Comparison of ENCODE assay signal across 10 cellular contexts in genomic region chr6:135651964-135652755, GRCh38.
DNase-seq lines count a peak whose midpoint lies in the region; ATAC-seq and TF ChIP-seq lines count a peak whose summit lies in the region.
"Had no signal": no experiment of that assay in that cellular context is flagged by ENCODE, and none has a peak within 500 bp of the region (broad histone marks: within the 10 kb centered on the region; RNA-seq: fewer than 3 reads in every experiment).

No MANE protein-coding gene starts in this region.

- peak overlapping the region; percentile 34 for H3K4me2 ChIP-seq in OCI-LY3 (ENCODE audit: low read length)

- no peaks in the 10 kb centered on the region for H3K27me3 ChIP-seq in GM06990 (replicated peaks; ENCODE audit: control insufficient read depth, insufficient read depth, low read length)
- H3K27me3 ChIP-seq in OCI-LY3 (ENCODE audit: low read depth, low read length): no peaks in the 10 kb centered on the region

- no peak overlapping the region for H3K27ac Mint-ChIP-seq in glutamatergic neuron (ENCODE audit: unreplicated experiment)

- peak; percentile 99 for ATAC-seq in GM19395 (IDR thresholded peaks at IDR 0.05; ENCODE audit: unreplicated experiment)
- peak; percentile 94 for ATAC-seq in HG03039 (IDR thresholded peaks at IDR 0.05; ENCODE audit: unreplicated experiment)
- no peak for ATAC-seq in mucosa of descending colon
- ATAC-seq: psoas muscle had no signal

- peak; percentile 52 for DNase-seq in GM06990 (ENCODE audit: extremely low read depth, insufficient read length)
- DNase-seq in mucosa of descending colon: no peak
- no peak for DNase-seq in NCI-H1105 (lab: John Stamatoyannopoulos, UW)
- no peak for DNase-seq in glutamatergic neuron
- no peak for DNase-seq in OCI-M2 (lab: John Stamatoyannopoulos, UW; ENCODE audit: unreplicated experiment)
- DNase-seq: psoas muscle, Right ventricle myocardium superior had no signal

- peaks cover 4% of the 10 kb centered on the region for H3K36me3 Mint-ChIP-seq in glutamatergic neuron (ENCODE audit: unreplicated experiment)

- H3K9me3 Mint-ChIP-seq in glutamatergic neuron (ENCODE audit: unreplicated experiment): peaks cover 2% of the 10 kb centered on the region

- peak overlapping the region; percentile 62 for H3K27ac ChIP-seq in OCI-LY3 (ENCODE audit: low read length)
- H3K27ac ChIP-seq: psoas muscle had no signal

- no peaks in the 10 kb centered on the region for H3K4me1 Mint-ChIP-seq in glutamatergic neuron (ENCODE audit: low read depth, unreplicated experiment)

- H3K27me3 Mint-ChIP-seq in glutamatergic neuron (ENCODE audit: unreplicated experiment): no peaks in the 10 kb centered on the region

- H4K20me1 ChIP-seq in OCI-LY3 (ENCODE audit: insufficient read depth, low read length): no peaks in the 10 kb centered on the region

- TF ChIP-seq CTCF in GM06990 (IDR thresholded peaks at IDR 0.05; ENCODE audit: insufficient read depth, low read length, poor library complexity, severe bottlenecking) (no peak), OCI-LY3 (IDR thresholded peaks at IDR 0.05; ENCODE audit: low read depth, low read length) (no peak), mucosa of descending colon (IDR thresholded peaks at IDR 0.05) (no peak), glutamatergic neuron (IDR thresholded peaks at IDR 0.05; ENCODE audit: partially characterized antibody, unreplicated experiment) (no peak)

- H3K36me3 ChIP-seq in GM06990 (ENCODE audit: control insufficient read depth, insufficient read depth, low read length): no peaks in the 10 kb centered on the region
- H3K36me3 ChIP-seq in OCI-LY3 (replicated peaks; ENCODE audit: low read depth, low read length): peaks cover 8% of the 10 kb centered on the region
- no peaks in the 10 kb centered on the region for H3K36me3 ChIP-seq in mucosa of descending colon (ENCODE audit: low read depth)

- H3K4me3 Mint-ChIP-seq in glutamatergic neuron (ENCODE audit: unreplicated experiment): no peak overlapping the region

- H3K79me2 ChIP-seq in OCI-LY3 (ENCODE audit: low read length): no peaks in the 10 kb centered on the region

- H3K9ac ChIP-seq in OCI-LY3 (ENCODE audit: low read length): no peak overlapping the region

- H3K4me3 ChIP-seq in GM06990 (replicated peaks; ENCODE audit: low read depth, low read length) (no peak overlapping the region), OCI-LY3 (ENCODE audit: low read length) (peak overlapping the region; percentile 15; the same call in 1 of the 2 replicates), mucosa of descending colon (no peak overlapping the region)
- H3K4me3 ChIP-seq: psoas muscle had no signal

- peaks cover 9% of the 10 kb centered on the region; the same call in 1 of the 2 replicates for H3K9me3 ChIP-seq in OCI-LY3 (ENCODE audit: insufficient read depth, low read length)
- no peaks in the 10 kb centered on the region for H3K9me3 ChIP-seq in mucosa of descending colon
- H3K9me3 ChIP-seq: psoas muscle had no signal

- peaks cover 16% of the 10 kb centered on the region for H3K4me1 ChIP-seq in OCI-LY3 (ENCODE audit: low read length)
- H3K4me1 ChIP-seq in mucosa of descending colon (ENCODE audit: low read depth): no peaks in the 10 kb centered on the region
- H3K4me1 ChIP-seq: psoas muscle had no signal

- intact Hi-C loops in mucosa of descending colon (cut with DNase I, micrococcal nuclease): no loop called here

- no peak overlapping the region for H2AFZ ChIP-seq in OCI-LY3 (ENCODE audit: low read depth, low read length)
